Comparison of ENCODE assay signal across 1 cellular context in genomic region chr10:50563906-50564305, GRCh38.
TF ChIP-seq lines count a peak whose summit lies in the region.

No MANE protein-coding gene starts in this region.

TF ChIP-seq in K562, 482 proteins besides CTCF, POLR2A, EP300 and RAD21 (continued from another document):
- TF ChIP-seq NFIC (IDR thresholded peaks at IDR 0.05) (peak; percentile 25; the same call in 1 of the 2 replicates), ZNF592 (IDR thresholded peaks at IDR 0.05) (peak; percentile 69; the same call in 1 of the 2 replicates), ZBTB33 (CRISPR knock-in tag; IDR thresholded peaks at IDR 0.05) (0 out of 2 replicates have a peak, but pooled peaks have one; percentile 27), IRF2 (CRISPR knock-in tag; IDR thresholded peaks at IDR 0.05) (no peak), YY1 (IDR thresholded peaks at IDR 0.05; ENCODE audit: borderline replicate concordance in 1 of 3, control insufficient read depth in 1 of 3, extremely low read depth in 1 of 3, insufficient read depth in 3 of 3, insufficient read length in 1 of 3, insufficient replicate concordance in 2 of 3, low read depth in 1 of 3, low read length in 2 of 3) (peak in 1 of 3 experiments; percentile 32)
